ENCODE assay signal across 9 cellular contexts in genomic region chr5:72141440-72142271, GRCh38. TPM values are rescaled to one million over a fixed set of nuclear protein-coding genes. Genes with fewer than 3 reads are reported as not detected.
A peak's percentile ranks its signal among the peaks of the same experiment; 100 is the strongest.
DNase-seq lines count a peak whose midpoint lies in the region; ATAC-seq and TF ChIP-seq lines count a peak whose summit lies in the region.
"Had no signal": no experiment of that assay in that cellular context is flagged by ENCODE, and none has a peak within 500 bp of the region (broad histone marks: within the 10 kb centered on the region; RNA-seq: fewer than 3 reads in every experiment).

No MANE protein-coding gene starts in this region.

- H3K36me3 ChIP-seq in breast epithelium, result no peaks in the 10 kb centered on the region

- TF ChIP-seq CTCF in HFF-Myc (IDR thresholded peaks at IDR 0.05; ENCODE audit: low read depth, low read length, missing control alignments) (no peak), breast epithelium (IDR thresholded peaks at IDR 0.05) (no peak)

- no peaks in the 10 kb centered on the region for H3K36me3 Mint-ChIP-seq in activated CD8-positive, alpha-beta T cell treated with anti-CD3 and anti-CD28 coated beads, Interleukin-2, amount 10 ng/mL, durations not matched to agents 7 days and 5 days (ENCODE audit: low read depth)
- H3K36me3 Mint-ChIP-seq: activated CD4-positive, alpha-beta memory T cell treated with anti-CD3 and anti-CD28 coated beads for 36 hours had no signal

- H3K27ac ChIP-seq in breast epithelium (peak overlapping the region; percentile 17 to 71), layer of hippocampus (ENCODE audit: low read depth, low read length) (peak overlapping the region; percentile 54), substantia nigra (ENCODE audit: low read depth, low read length, poor library complexity, severe bottlenecking) (peak overlapping the region; percentile 18)

- H3K9me3 ChIP-seq in breast epithelium, result no peaks in the 10 kb centered on the region

- intact Hi-C loops in breast epithelium (cut with DNase I; ENCODE audit: low total_unique reads), result no loop called here

- H3K4me3 Mint-ChIP-seq in activated CD8-positive, alpha-beta T cell treated with anti-CD3 and anti-CD28 coated beads, Interleukin-2, amount 10 ng/mL, durations not matched to agents 7 days and 5 days, result no peak overlapping the region
- H3K4me3 Mint-ChIP-seq: activated CD4-positive, alpha-beta memory T cell treated with anti-CD3 and anti-CD28 coated beads for 36 hours had no signal

- peaks cover 44% of the 10 kb centered on the region for H3K27me3 Mint-ChIP-seq in activated CD8-positive, alpha-beta T cell treated with anti-CD3 and anti-CD28 coated beads, Interleukin-2, amount 10 ng/mL, durations not matched to agents 7 days and 5 days (ENCODE audit: low read depth)

- H3K4me3 ChIP-seq in HFF-Myc (replicated peaks; ENCODE audit: low read depth, low read length) (no peak overlapping the region), breast epithelium (no peak overlapping the region)

- TF ChIP-seq POLR2A in breast epithelium (IDR thresholded peaks at IDR 0.05), result no peak

- CTCF ChIA-PET in activated CD8-positive, alpha-beta T cell treated with anti-CD3 and anti-CD28 coated beads, Interleukin-2, amount 10 ng/mL, durations not matched to agents 7 days and 5 days (lab: Charles Lee), result no interaction called here

- POLR2A ChIA-PET in activated CD8-positive, alpha-beta T cell treated with anti-CD3 and anti-CD28 coated beads, Interleukin-2, amount 10 ng/mL, durations not matched to agents 7 days and 5 days (lab: Charles Lee), result no interaction called here

- no peak overlapping the region for H3K27ac Mint-ChIP-seq in activated CD8-positive, alpha-beta T cell treated with anti-CD3 and anti-CD28 coated beads, Interleukin-2, amount 10 ng/mL, durations not matched to agents 7 days and 5 days
- H3K27ac Mint-ChIP-seq: activated CD4-positive, alpha-beta memory T cell treated with anti-CD3 and anti-CD28 coated beads for 36 hours had no signal

- DNase-seq in HFF-Myc (ENCODE audit: extremely low read depth, low read depth) (peak; percentile 70), breast epithelium (ENCODE audit: low spot score in 2 of 2) (no peak), substantia nigra (lab: John Stamatoyannopoulos, UW) (peak in 1 of 49 donors; percentile 44), NCI-H774 (lab: John Stamatoyannopoulos, UW) (no peak), CD1c-positive myeloid dendritic cell (ENCODE audit: extremely low spot score) (no peak), SIG-M5 treated with dmso at 0.1 percent for 504 hours (lab: John Stamatoyannopoulos, UW; ENCODE audit: unreplicated experiment) (no peak)
- no peak for DNase-seq in activated CD8-positive, alpha-beta T cell treated with anti-CD3 and anti-CD28 coated beads, Interleukin-2, amount 10 ng/mL, durations not matched to agents 7 days and 5 days
- DNase-seq: activated CD4-positive, alpha-beta memory T cell treated with anti-CD3 and anti-CD28 coated beads for 36 hours had no signal

- no peaks in the 10 kb centered on the region for H3K27me3 ChIP-seq in breast epithelium
- H3K27me3 ChIP-seq in layer of hippocampus (ENCODE audit: control insufficient read depth, insufficient read depth, low read length), result no peaks in the 10 kb centered on the region

- no peaks in the 10 kb centered on the region for H3K9me3 Mint-ChIP-seq in activated CD8-positive, alpha-beta T cell treated with anti-CD3 and anti-CD28 coated beads, Interleukin-2, amount 10 ng/mL, durations not matched to agents 7 days and 5 days (ENCODE audit: insufficient read depth)
- H3K9me3 Mint-ChIP-seq: activated CD4-positive, alpha-beta memory T cell treated with anti-CD3 and anti-CD28 coated beads for 36 hours had no signal

- ATAC-seq in activated CD8-positive, alpha-beta T cell treated with anti-CD3 and anti-CD28 coated beads, Interleukin-2, amount 10 ng/mL, durations not matched to agents 7 days and 5 days, result no peak

- no peaks in the 10 kb centered on the region for H3K4me1 ChIP-seq in breast epithelium

- peaks cover 14% of the 10 kb centered on the region for H3K4me1 Mint-ChIP-seq in activated CD8-positive, alpha-beta T cell treated with anti-CD3 and anti-CD28 coated beads, Interleukin-2, amount 10 ng/mL, durations not matched to agents 7 days and 5 days (ENCODE audit: low read depth)

RNA-seq across cellular contexts. Expression of gene MAP1B, which starts 34.4 kb away (rescaled TPM):
- 1,000 to 10,000 TPM in 1 of 3 donors, 100 to 1,000 TPM in 2; 258 to 2,233 (median 271) TPM for total RNA-seq in breast epithelium
- total RNA-seq in activated CD8-positive, alpha-beta T cell treated with anti-CD3 and anti-CD28 coated beads, Interleukin-2, amount 10 ng/mL, durations not matched to agents 7 days and 5 days, result under 1 TPM in 1 of 2 experiments, not detected in 1; 0.03 TPM

Comparison
In these comparisons a context has a peak if more than half of its experiments do, and no peak if none do; other contexts are left out.
1. RNA of gene MAP1B, which starts 34.4 kb away (total RNA-seq): 258 to 2,233 TPM in breast epithelium; 0.03 TPM in activated CD8-positive, alpha-beta T cell treated with anti-CD3 and anti-CD28 coated beads, Interleukin-2, amount 10 ng/mL, durations not matched to agents 7 days and 5 days; every median in the first group is over 100 times any median in the second.
2. Peak in every context shown above with its lines, with median percentiles within 50 percentile points of each other: H3K27ac ChIP-seq.